18 cellular contexts compared by ENCODE assay signal in genomic region chr11:3088806-3089205, GRCh38. TPM values are rescaled to one million over a fixed set of nuclear protein-coding genes. Genes with fewer than 3 reads are reported as not detected.
A peak's percentile ranks its signal among the peaks of the same experiment; 100 is the strongest.
DNase-seq lines count a peak whose midpoint lies in the region; ATAC-seq, FAIRE-seq and TF ChIP-seq lines count a peak whose summit lies in the region.
"Had no signal": no experiment of that assay in that cellular context is flagged by ENCODE, and none has a peak within 500 bp of the region (broad histone marks: within the 10 kb centered on the region; RNA-seq: fewer than 3 reads in every experiment).

No MANE protein-coding gene starts in this region.

- no peak for TF ChIP-seq CTCF in brain microvascular endothelial cell (IDR thresholded peaks at IDR 0.05; ENCODE audit: low read depth, low read length, missing control alignments)

- no peaks in the 10 kb centered on the region for H3K9me3 ChIP-seq in small intestine (ENCODE audit: control insufficient read depth, low read depth)
- H3K9me3 ChIP-seq: BE2C, SJSA1 had no signal

- H3K4me1 ChIP-seq in small intestine (ENCODE audit: control insufficient read depth in 2 of 2, insufficient read depth in 1 of 2, low read depth in 1 of 2, low read length in 1 of 2), result no peaks in the 10 kb centered on the region
- H3K4me1 ChIP-seq: BE2C had no signal

- no peaks in the 10 kb centered on the region for H3K36me3 ChIP-seq in brain microvascular endothelial cell (replicated peaks)
- no peaks in the 10 kb centered on the region for H3K36me3 ChIP-seq in small intestine (ENCODE audit: control insufficient read depth in 2 of 2, insufficient read depth in 2 of 2, low read length in 2 of 2)
- H3K36me3 ChIP-seq: BE2C had no signal

- H3K27ac ChIP-seq in brain microvascular endothelial cell, result no peak overlapping the region
- H3K27ac ChIP-seq in small intestine (ENCODE audit: low read depth in 1 of 2, low read length in 1 of 2), result no peak overlapping the region
- H3K27ac ChIP-seq: SJSA1 had no signal

- WGBS in small intestine, 3 donors, result 86 to 91% (median 90%) methylated on average over 14 of the region's 14 CpGs

- H3K27me3 ChIP-seq in brain microvascular endothelial cell (replicated peaks) (no peaks in the 10 kb centered on the region), small intestine (ENCODE audit: control insufficient read depth in 2 of 2, insufficient read depth in 2 of 2, low read length in 2 of 2) (no peaks in the 10 kb centered on the region)
- H3K27me3 ChIP-seq: BE2C, SJSA1 had no signal

- in situ Hi-C loops in brain microvascular endothelial cell (cut with HindIII; ENCODE audit: low pct_ligation_motif_present, low sequenced_read_pairs), result no loop called here

- DNase-seq in AG08396 (ENCODE audit: low spot score), result peak; percentile 8
- peak; percentile 18 for DNase-seq in COLO668 (lab: John Stamatoyannopoulos, UW; ENCODE audit: unreplicated experiment)
- peak; percentile 19 for DNase-seq in RPMI7951 (ENCODE audit: low read depth)
- DNase-seq in mesenteric fat pad (ENCODE audit: low spot score), result peak; percentile 73
- no peak for DNase-seq in brain microvascular endothelial cell
- no peak for DNase-seq in small intestine
- DNase-seq: ACHN; BE2C; CD8-positive, alpha-beta memory T cell; KBM-7; NCI-H1048; NCI-H1694; NCI-H2107; NCI-H510A; NCI-H82 had no signal

- H3K4me3 ChIP-seq in brain microvascular endothelial cell (ENCODE audit: low read depth, low read length) (no peak overlapping the region), small intestine (ENCODE audit: low read depth in 1 of 2, low read length in 2 of 2) (no peak overlapping the region)
- H3K4me3 ChIP-seq: SJSA1 had no signal

- FAIRE-seq in small intestine (lab: Jason Lieb, UNC), result no peak
- FAIRE-seq: RCC 7860 had no signal

- ATAC-seq in HG03135 (IDR thresholded peaks at IDR 0.05; ENCODE audit: unreplicated experiment), result no peak

RNA-seq across cellular contexts. Expression of gene CARS1, which starts 31.6 kb away (rescaled TPM):
- 44.3 and 50.8 TPM in 2 replicates for total RNA-seq in RPMI7951 (2014; rRNA removed; shearing (Covaris generic))
- total RNA-seq in mesenteric fat pad, result 69.4 TPM
- polyA plus RNA-seq in small intestine, result 10 to 100 TPM; 41.9 to 69.8 (median 43.8) TPM

Comparison
In these comparisons a context has a peak if more than half of its experiments do, and no peak if none do; other contexts are left out.
1. DNase-seq: peak in AG08396 (single experiment), COLO668 (single experiment), RPMI7951 (single experiment) and mesenteric fat pad (single experiment); none in brain microvascular endothelial cell (single experiment) and small intestine (single experiment).